Comparison of ENCODE assay signal across 8 cellular contexts in the genomic region with DNA sequence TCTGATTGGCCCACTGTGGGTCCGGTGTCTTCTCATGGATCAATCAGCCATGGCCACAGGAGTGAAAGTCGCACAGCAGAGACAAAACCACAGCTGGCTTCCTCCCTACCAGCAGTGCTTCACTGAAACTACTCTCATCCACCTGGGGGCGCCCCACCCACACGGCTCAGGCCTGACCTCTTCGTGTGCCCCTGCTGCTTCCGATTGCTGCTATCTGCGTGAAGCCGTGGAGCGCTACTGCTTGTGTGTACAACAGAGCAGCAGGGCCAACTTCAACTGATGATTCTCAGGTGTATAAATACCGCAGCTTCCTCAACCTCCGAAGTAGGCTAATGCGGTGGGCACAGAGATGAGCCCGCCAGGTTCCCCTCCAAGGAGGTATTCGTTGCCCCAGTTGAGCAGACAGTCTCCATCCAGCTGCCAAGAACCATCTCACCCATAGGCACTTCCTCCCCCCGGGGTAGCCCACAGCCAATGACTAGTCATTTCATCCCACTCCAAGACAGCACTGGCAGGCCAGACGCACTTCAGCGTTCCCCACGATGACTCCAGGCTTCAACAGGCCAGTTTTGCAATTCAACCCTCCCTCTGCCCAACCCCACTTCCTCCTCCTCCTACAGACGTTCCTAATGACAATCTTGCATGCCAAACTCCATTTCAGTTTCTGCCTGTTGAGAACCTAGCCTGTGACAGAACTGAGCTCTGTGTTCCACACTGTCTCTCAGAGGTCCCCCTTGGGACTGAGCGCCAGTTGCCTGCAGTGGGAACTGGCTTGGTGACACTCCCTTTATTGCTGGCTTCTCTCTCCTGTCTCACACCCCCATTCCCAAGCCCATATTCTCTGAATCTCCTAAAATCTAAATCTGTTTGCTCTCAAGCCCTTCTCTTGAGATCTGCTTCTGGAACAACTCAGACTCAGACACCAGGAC. TPM values are rescaled to one million over a fixed set of nuclear protein-coding genes. Genes with fewer than 3 reads are reported as not detected.
DNase-seq lines count a peak whose midpoint lies in the region; ATAC-seq and TF ChIP-seq lines count a peak whose summit lies in the region.

No MANE protein-coding gene starts in this region.

- intact Hi-C loops in HCT116 (cut with micrococcal nuclease): no loop called here

- H3K9me2 ChIP-seq in HCT116 (ENCODE audit: insufficient read depth): no peaks in the 10 kb centered on the region

- no peaks in the 10 kb centered on the region for H3K36me3 ChIP-seq in HCT116 (ENCODE audit: control insufficient read depth in 1 of 2, insufficient read depth in 2 of 2, low read length in 2 of 2)

- peaks cover 0 to 10% of the 10 kb centered on the region in 2 experiments; a peak in 2 of 4 replicates for H3K4me1 ChIP-seq in HCT116 (ENCODE audit: control insufficient read depth in 1 of 2, insufficient read depth in 2 of 2, low read length in 2 of 2)
- H3K4me1 ChIP-seq in foreskin keratinocyte: no peaks in the 10 kb centered on the region

- RAD21 ChIA-PET in HCT116 (lab: Charles Lee; ENCODE audit: low non-redundant PET in 1 of 2, low total read pairs in 2 of 2, uncharacterized antibody in 2 of 2, unreplicated experiment in 2 of 2): no interaction called here

- H3K27me3 ChIP-seq in HCT116 (ENCODE audit: insufficient read depth, low read length) (no peaks in the 10 kb centered on the region), foreskin keratinocyte (no peaks in the 10 kb centered on the region)

- H3K79me2 ChIP-seq in HCT116 (ENCODE audit: insufficient read depth, low read length): no peaks in the 10 kb centered on the region

- CTCF ChIA-PET in HCT116 (lab: Charles Lee): no interaction called here

- H2AFZ ChIP-seq in HCT116 (ENCODE audit: low read depth, low read length, poor library complexity, severe bottlenecking): no peak overlapping the region

- no peaks in the 10 kb centered on the region for H4K20me1 ChIP-seq in HCT116 (ENCODE audit: insufficient read depth)

- no peaks in the 10 kb centered on the region for H3K9me3 ChIP-seq in HCT116 (ENCODE audit: control insufficient read depth in 1 of 2, insufficient read depth in 1 of 2, low read depth in 1 of 2, low read length in 2 of 2)

- POLR2A ChIA-PET in HCT116 (lab: Charles Lee): no interaction called here

- H3K27ac ChIP-seq in HCT116 (ENCODE audit: low read depth, low read length) (no peak overlapping the region), foreskin keratinocyte (no peak overlapping the region)

- DNase-seq in GF-D8 (lab: John Stamatoyannopoulos, UW) (peak; percentile 67), HCT116 (ENCODE audit: low read depth, low spot score) (no peak), NCI-H748 treated with DMSO at 0.1 percent for 48 hours (lab: John Stamatoyannopoulos, UW) (peak; percentile 11), foreskin keratinocyte (peak in 1 of 2 donors; percentile 31), skeletal muscle cell (ENCODE audit: low read depth) (peak; percentile 31), cerebellar cortex (ENCODE audit: low spot score) (no peak)
- peak; percentile 5 for DNase-seq in activated CD8-positive, alpha-beta memory T cell treated with anti-CD3 and anti-CD28 coated beads, Interleukin-2, amount 50 U/mL, for 1 hour (ENCODE audit: extremely low read depth)

- no peak overlapping the region for H3K4me2 ChIP-seq in HCT116 (ENCODE audit: low read length)

- TF ChIP-seq RAD21 in HCT116 (IDR thresholded peaks at IDR 0.05; ENCODE audit: low read depth): peak; percentile 44

- H3K4me3 ChIP-seq in HCT116 (replicated peaks in 1 of 2; ENCODE audit: low read depth in 1 of 2, low read length in 2 of 2): no peak overlapping the region
- no peak overlapping the region for H3K4me3 ChIP-seq in skeletal muscle cell (ENCODE audit: low read depth, low read length)

- ATAC-seq in HCT116: peak; percentile 73
- no peak for ATAC-seq in foreskin keratinocyte
- ATAC-seq in GM18858 (IDR thresholded peaks at IDR 0.05; ENCODE audit: unreplicated experiment): no peak

- no peak overlapping the region for H3K9ac ChIP-seq in HCT116 (ENCODE audit: low read length)

- TF ChIP-seq POLR2A in HCT116 (IDR thresholded peaks at IDR 0.05; ENCODE audit: borderline replicate concordance, extremely low read depth, insufficient read depth, insufficient read length): no peak

- TF ChIP-seq CTCF in HCT116 (IDR thresholded peaks at IDR 0.05 in 2 of 3, conservative IDR thresholded peaks at IDR 0.05 in 1 of 3; ENCODE audit: borderline replicate concordance in 1 of 3, insufficient read depth in 1 of 3, low read depth in 2 of 3, low read length in 2 of 3): peak in 2 of 3 experiments; percentile 29 to 42; a peak in 4 of 6 replicates
- TF ChIP-seq CTCF in foreskin keratinocyte (conservative IDR thresholded peaks at IDR 0.05): peak; percentile 12

- BruUV-seq in HCT116 (replicated peaks; lab: Mats Ljungman, UMichigan): no TSS peak

TF ChIP-seq in HCT116, 20 proteins besides CTCF, POLR2A, EP300 and RAD21:
- TF ChIP-seq, protein P1, sequence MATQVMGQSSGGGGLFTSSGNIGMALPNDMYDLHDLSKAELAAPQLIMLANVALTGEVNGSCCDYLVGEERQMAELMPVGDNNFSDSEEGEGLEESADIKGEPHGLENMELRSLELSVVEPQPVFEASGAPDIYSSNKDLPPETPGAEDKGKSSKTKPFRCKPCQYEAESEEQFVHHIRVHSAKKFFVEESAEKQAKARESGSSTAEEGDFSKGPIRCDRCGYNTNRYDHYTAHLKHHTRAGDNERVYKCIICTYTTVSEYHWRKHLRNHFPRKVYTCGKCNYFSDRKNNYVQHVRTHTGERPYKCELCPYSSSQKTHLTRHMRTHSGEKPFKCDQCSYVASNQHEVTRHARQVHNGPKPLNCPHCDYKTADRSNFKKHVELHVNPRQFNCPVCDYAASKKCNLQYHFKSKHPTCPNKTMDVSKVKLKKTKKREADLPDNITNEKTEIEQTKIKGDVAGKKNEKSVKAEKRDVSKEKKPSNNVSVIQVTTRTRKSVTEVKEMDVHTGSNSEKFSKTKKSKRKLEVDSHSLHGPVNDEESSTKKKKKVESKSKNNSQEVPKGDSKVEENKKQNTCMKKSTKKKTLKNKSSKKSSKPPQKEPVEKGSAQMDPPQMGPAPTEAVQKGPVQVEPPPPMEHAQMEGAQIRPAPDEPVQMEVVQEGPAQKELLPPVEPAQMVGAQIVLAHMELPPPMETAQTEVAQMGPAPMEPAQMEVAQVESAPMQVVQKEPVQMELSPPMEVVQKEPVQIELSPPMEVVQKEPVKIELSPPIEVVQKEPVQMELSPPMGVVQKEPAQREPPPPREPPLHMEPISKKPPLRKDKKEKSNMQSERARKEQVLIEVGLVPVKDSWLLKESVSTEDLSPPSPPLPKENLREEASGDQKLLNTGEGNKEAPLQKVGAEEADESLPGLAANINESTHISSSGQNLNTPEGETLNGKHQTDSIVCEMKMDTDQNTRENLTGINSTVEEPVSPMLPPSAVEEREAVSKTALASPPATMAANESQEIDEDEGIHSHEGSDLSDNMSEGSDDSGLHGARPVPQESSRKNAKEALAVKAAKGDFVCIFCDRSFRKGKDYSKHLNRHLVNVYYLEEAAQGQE (IDR thresholded peaks at IDR 0.05; ENCODE audit: low read depth): no peak
- TF ChIP-seq ZBTB33 (IDR thresholded peaks at IDR 0.05; ENCODE audit: extremely low read depth, insufficient replicate concordance, low read length): no peak
- no peak for TF ChIP-seq POLR2AphosphoS5 (IDR thresholded peaks at IDR 0.05; ENCODE audit: low read depth, low read length)
- no peak for TF ChIP-seq ZNF274 (IDR thresholded peaks at IDR 0.05; ENCODE audit: low read depth, low read length)
- TF ChIP-seq MAX (IDR thresholded peaks at IDR 0.05): no peak
- no peak for TF ChIP-seq SIN3A (IDR thresholded peaks at IDR 0.05; ENCODE audit: low read depth)
- no peak for TF ChIP-seq CBX3 (IDR thresholded peaks at IDR 0.05; ENCODE audit: low read depth)
- no peak for TF ChIP-seq ATF3 (IDR thresholded peaks at IDR 0.05)
- TF ChIP-seq EZH2 (IDR thresholded peaks at IDR 0.05): no peak
- no peak for TF ChIP-seq SRF (IDR thresholded peaks at IDR 0.05; ENCODE audit: low read depth)

RNA-seq across cellular contexts. Expression of gene ATP6AP2, which starts 41.3 kb away (rescaled TPM):
- 62.0 TPM for total RNA-seq in HCT116 (2021; ENCODE audit: unreplicated experiment)
- polyA plus RNA-seq in HCT116 (2012): 67.3 and 73.6 TPM in 2 replicates
- total RNA-seq in foreskin keratinocyte: 64.2 and 72.0 TPM in 2 replicates
- polyA plus RNA-seq in foreskin keratinocyte: 61.3 and 68.6 TPM in 2 replicates

Comparison
In these comparisons a context has a peak if more than half of its experiments do, and no peak if none do; other contexts are left out.
1. DNase-seq: peak in GF-D8 (single experiment), NCI-H748 treated with DMSO at 0.1 percent for 48 hours (single experiment), activated CD8-positive, alpha-beta memory T cell treated with anti-CD3 and anti-CD28 coated beads, Interleukin-2, amount 50 U/mL, for 1 hour (single experiment) and skeletal muscle cell (single experiment); none in HCT116 (single experiment) and cerebellar cortex (single experiment).